In the genomic region with DNA sequence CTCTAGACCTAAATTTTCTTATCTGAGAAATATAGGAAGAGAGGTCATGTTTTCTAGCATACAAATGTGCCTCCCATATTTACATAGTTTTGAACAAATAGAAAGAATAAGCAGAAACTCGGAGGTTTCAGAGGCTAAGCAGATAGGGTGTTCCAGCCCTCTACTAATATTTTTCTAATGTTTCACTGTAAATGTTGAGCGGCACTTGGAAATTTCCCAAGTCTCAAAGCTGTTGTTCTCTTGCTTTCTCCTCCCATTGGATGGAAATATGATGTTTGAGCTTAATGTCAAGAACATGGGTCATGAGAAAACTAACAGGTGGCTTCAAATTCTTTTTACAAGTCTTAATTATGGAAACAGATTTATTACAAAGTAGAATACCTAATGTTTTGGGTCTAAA, we compare ENCODE assay signal across 30 cellular contexts. TPM values are rescaled to one million over a fixed set of nuclear protein-coding genes. Genes with fewer than 3 reads are reported as not detected.
"Had no signal": no experiment of that assay in that cellular context is flagged by ENCODE, and none has a peak within 500 bp of the region (broad histone marks: within the 10 kb centered on the region; RNA-seq: fewer than 3 reads in every experiment).

No MANE protein-coding gene starts in this region.

- H3K27me3 ChIP-seq: left lung, neural progenitor cell, neutrophil, sigmoid colon, tibial nerve, uterus had no signal

- DNase-seq: hippocampal formation; kidney; left colon; left lung; lower lobe of right lung; mammary epithelial cell; mesenchymal stem cell; naive B cell; natural killer cell; nephron progenitor cell; occipital lobe; retina; right cardiac atrium; sigmoid colon; small intestine; spleen; stimulated activated CD4-positive, alpha-beta T cell treated with anti-CD3 and anti-CD28 coated beads, Interleukin-4, amount 100 ng/mL, for 24 hours; stimulated activated naive CD4-positive, alpha-beta T cell; substantia nigra; uterus had no signal

- FAIRE-seq: kidney, small intestine had no signal

- ATAC-seq: left colon; left lung; lower lobe of right lung; natural killer cell; right cardiac atrium; stimulated activated effector memory CD8-positive, alpha-beta T cell treated with anti-CD3 and anti-CD28 coated beads, Interleukin-12 subunit alpha, Interleukin-12 subunit beta, amount 100 ng/mL, for 72 hours had no signal

- H3K9ac ChIP-seq: neural progenitor cell had no signal

- H2AFZ ChIP-seq: neural progenitor cell had no signal

- H3K4me2 ChIP-seq: neural progenitor cell had no signal

- H3K27ac ChIP-seq: left lung, lower lobe of right lung, neural progenitor cell, neutrophil, prostate gland, sigmoid colon, spleen, tibial nerve, uterus had no signal

- H3K9me3 ChIP-seq: left lung, lower lobe of right lung, neutrophil, prostate gland, sigmoid colon, spleen, tibial nerve, uterus had no signal

- H3K36me3 ChIP-seq: left lung, lower lobe of right lung, neural progenitor cell, neutrophil, prostate gland, sigmoid colon, spleen, tibial nerve, uterus had no signal

- H3K4me3 ChIP-seq: left lung, lower lobe of right lung, neural progenitor cell, prostate gland, sigmoid colon, spleen, tibial nerve, uterus had no signal

- H3K4me1 ChIP-seq: left lung, lower lobe of right lung, neural progenitor cell, prostate gland, sigmoid colon, spleen, tibial nerve, uterus had no signal

RNA-seq across cellular contexts. Expression of a gene that starts 5.1 kb away (rescaled TPM):
- total RNA-seq: lower lobe of right lung, mammary epithelial cell, natural killer cell, occipital lobe, osteocyte, uterus had no signal
- polyA plus RNA-seq: mammary epithelial cell had no signal

RNA-seq across cellular contexts. Expression of a gene that starts 52.2 kb away (rescaled TPM):
- total RNA-seq: kidney, left colon, liver, mammary epithelial cell, mucosa of gallbladder, occipital lobe, osteocyte, prostate gland, sigmoid colon, spleen, temporal lobe, tibial nerve, ureter, uterus had no signal
- polyA plus RNA-seq: liver, mammary epithelial cell had no signal
